In the genomic region with DNA sequence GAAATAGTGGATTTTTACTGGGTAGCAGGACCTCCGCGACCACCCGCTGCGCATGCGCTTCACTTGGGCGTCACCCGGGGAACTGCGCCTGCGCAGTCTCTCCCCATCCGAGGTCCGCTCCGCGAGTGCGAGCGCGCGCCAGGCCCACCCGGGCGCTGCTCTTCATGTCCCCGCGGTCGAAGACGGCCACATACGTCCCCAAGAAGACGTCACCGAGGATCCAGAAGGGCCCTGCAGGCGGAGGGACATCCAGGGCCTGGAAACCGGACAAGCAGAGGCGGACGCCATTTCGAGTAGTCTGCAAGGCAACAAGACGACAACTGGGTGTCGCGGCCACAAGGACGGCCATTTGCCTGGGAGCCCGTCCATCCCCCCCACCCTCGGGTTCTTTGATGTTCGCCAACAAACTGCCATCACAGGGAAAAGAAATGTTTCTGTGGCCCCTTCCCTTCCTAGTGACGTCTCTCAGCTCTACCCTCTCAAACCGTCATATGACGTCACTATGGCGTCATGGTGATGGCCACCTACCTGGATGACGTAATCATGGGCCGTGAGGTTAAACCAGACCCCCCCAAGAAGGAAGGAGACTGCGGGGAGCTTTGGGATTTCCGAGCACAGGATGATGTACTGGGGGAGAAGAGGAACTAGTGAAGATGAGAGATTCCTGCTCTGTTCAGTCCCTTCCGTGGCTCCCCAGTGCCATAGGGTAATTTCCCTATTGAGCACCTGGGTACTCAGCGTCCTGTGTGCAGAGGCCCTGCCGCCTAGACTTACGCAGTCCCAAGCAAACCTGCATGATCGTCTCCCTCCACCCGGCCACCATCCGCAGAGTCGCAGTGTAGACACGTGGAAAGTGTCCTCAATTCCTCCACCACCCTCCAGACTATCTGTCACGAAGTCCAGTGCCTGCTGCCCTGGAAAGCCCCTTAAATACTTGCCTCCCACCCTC, we compare ENCODE assay signal across 8 cellular contexts. TPM values are rescaled to one million over a fixed set of nuclear protein-coding genes. Genes with fewer than 3 reads are reported as not detected.
DNase-seq lines count a peak whose midpoint lies in the region; ATAC-seq and TF ChIP-seq lines count a peak whose summit lies in the region.

No MANE protein-coding gene starts in this region.

- no TSS peak for BruUV-seq in OCI-LY7 (replicated peaks; lab: Mats Ljungman, UMichigan)

- H3K4me1 ChIP-seq in OCI-LY7 (ENCODE audit: insufficient read depth, low read length, poor library complexity, severe bottlenecking): peaks cover 47% of the 10 kb centered on the region

- ATAC-seq in GM18511 (IDR thresholded peaks at IDR 0.05; ENCODE audit: unreplicated experiment) (peak; percentile 45), left cardiac atrium (peak; percentile 70 to 80), HG03439 (IDR thresholded peaks at IDR 0.05; ENCODE audit: unreplicated experiment) (no peak)

- intact Hi-C loops in OCI-LY7 (cut with micrococcal nuclease; ENCODE audit: unreplicated experiment) (no loop called here), left cardiac atrium (cut with DNase I) (loop anchor here in 1 of 2 donors (10.0 kb wide), 1 partner anchor 426 kb away; no protein-coding TSS in a partner anchor)

- H2AFZ ChIP-seq in OCI-LY7 (ENCODE audit: low read length): no peak overlapping the region

- DNase-seq in OCI-LY7 (ENCODE audit: low spot score) (no peak), left cardiac atrium (peak; percentile 83), kidney glomerular epithelial cell (lab: John Stamatoyannopoulos, UW) (no peak), NCI-H510A (lab: John Stamatoyannopoulos, UW) (no peak)
- peak; percentile 76 for DNase-seq in activated naive CD4-positive, alpha-beta T cell treated with Interleukin-2 at 50 U/mL for 16 hours
- DNase-seq in stimulated activated CD4-positive, alpha-beta T cell treated with anti-CD3 and anti-CD28 coated beads, Interleukin-12 subunit alpha, Interleukin-12 subunit beta, amount 100 ng/mL, for 48 hours (ENCODE audit: low read depth in 2 of 3, low spot score in 1 of 3): peak; percentile 57 to 68 (median 59)

- H4K20me1 ChIP-seq in OCI-LY7 (ENCODE audit: insufficient read depth, low read length): no peaks in the 10 kb centered on the region

- peak overlapping the region; percentile 10; the same call in 1 of the 2 replicates for H3K4me2 ChIP-seq in OCI-LY7 (ENCODE audit: low read length)

- H3K79me2 ChIP-seq in OCI-LY7 (ENCODE audit: insufficient read depth, low read depth, low read length): no peaks in the 10 kb centered on the region

- CTCF ChIA-PET in OCI-LY7 (lab: Charles Lee; ENCODE audit: unreplicated experiment): no interaction called here

- H3K4me3 ChIP-seq in OCI-LY7 (ENCODE audit: low read depth, low read length, poor library complexity, severe bottlenecking): no peak overlapping the region

- H3K9me2 ChIP-seq in OCI-LY7 (ENCODE audit: insufficient read depth, low read length): no peaks in the 10 kb centered on the region

- no peak overlapping the region for H3K27ac ChIP-seq in OCI-LY7 (ENCODE audit: low read depth, low read length, poor library complexity, severe bottlenecking)

- POLR2A ChIA-PET in OCI-LY7 (lab: Charles Lee): no interaction called here

- no peaks in the 10 kb centered on the region for H3K9me3 ChIP-seq in OCI-LY7 (ENCODE audit: low read length)

- H3K36me3 ChIP-seq in OCI-LY7 (ENCODE audit: insufficient read depth, low read length): peaks cover 10% of the 10 kb centered on the region

- TF ChIP-seq CTCF in OCI-LY7 (conservative IDR thresholded peaks at IDR 0.05; ENCODE audit: low read length): no peak

RNA-seq across cellular contexts. Expression of a gene that starts 6.7 kb away (rescaled TPM):
- total RNA-seq in OCI-LY7 (2014; rRNA removed; shearing (Covaris generic)): 2.6 and 5.7 TPM in 2 replicates
- total RNA-seq in OCI-LY7 (2022) (15.7 and 30.1 TPM in 2 replicates), left cardiac atrium (under 1 TPM; 0.47 to 0.97 TPM)

RNA-seq across cellular contexts. Expression of a gene that starts 17.5 kb away (rescaled TPM):
- total RNA-seq in OCI-LY7 (2014; rRNA removed; shearing (Covaris generic)): 52.8 and 65.7 TPM in 2 replicates
- total RNA-seq in OCI-LY7 (2022) (41.2 and 53.1 TPM in 2 replicates), left cardiac atrium (10 to 100 TPM; 59.3 to 70.0 TPM)

RNA-seq across cellular contexts. Expression of a gene that starts 25.4 kb away (rescaled TPM):
- total RNA-seq in OCI-LY7 (2014; rRNA removed; shearing (Covaris generic)): 147 and 233 TPM in 2 replicates
- 119 and 127 TPM in 2 replicates for total RNA-seq in OCI-LY7 (2022)
- total RNA-seq in left cardiac atrium: 10 to 100 TPM; 12.0 to 13.4 TPM

RNA-seq across cellular contexts. Expression of a gene that starts 29.6 kb away (rescaled TPM):
- 7.1 and 7.4 TPM in 2 replicates for total RNA-seq in OCI-LY7 (2014; rRNA removed; shearing (Covaris generic))
- total RNA-seq in OCI-LY7 (2022) (21.7 and 23.4 TPM in 2 replicates), left cardiac atrium (1 to 10 TPM; 2.7 to 4.0 TPM)

RNA-seq across cellular contexts. Expression of a gene that starts 60.0 kb away (rescaled TPM):
- 122 and 145 TPM in 2 replicates for total RNA-seq in OCI-LY7 (2014; rRNA removed; shearing (Covaris generic))
- total RNA-seq in OCI-LY7 (2022) (99.4 and 101 TPM in 2 replicates), left cardiac atrium (not detected)

Comparison
In these comparisons a context has a peak if more than half of its experiments do, and no peak if none do; other contexts are left out.
1. DNase-seq: peak in activated naive CD4-positive, alpha-beta T cell treated with Interleukin-2 at 50 U/mL for 16 hours (single experiment), left cardiac atrium (single experiment) and stimulated activated CD4-positive, alpha-beta T cell treated with anti-CD3 and anti-CD28 coated beads, Interleukin-12 subunit alpha, Interleukin-12 subunit beta, amount 100 ng/mL, for 48 hours (3 of 3); none in OCI-LY7 (single experiment), kidney glomerular epithelial cell (single experiment) and NCI-H510A (single experiment).
2. RNA of a gene that starts 25.4 kb away (total RNA-seq): 119 to 233 TPM in OCI-LY7; 12.0 to 13.4 TPM in left cardiac atrium; every median in the first group is over 4 times any median in the second.